Comparison of ENCODE assay signal across 18 cellular contexts in genomic region chr9:135587658-135588057, GRCh38.
"Had no signal": no experiment of that assay in that cellular context is flagged by ENCODE, and none has a peak within 500 bp of the region (broad histone marks: within the 10 kb centered on the region; RNA-seq: fewer than 3 reads in every experiment).

No MANE protein-coding gene starts in this region.

- FAIRE-seq: colon, frontal cortex, small intestine had no signal

- DNase-seq: activated CD4-positive, alpha-beta memory T cell treated with anti-CD3 and anti-CD28 coated beads for 36 hours; activated CD4-positive, alpha-beta T cell treated with anti-CD3 and anti-CD28 coated beads for 36 hours; activated naive CD4-positive, alpha-beta T cell; activated naive CD8-positive, alpha-beta T cell treated with anti-CD3 and anti-CD28 coated beads, Interleukin-2, amount 10 ng/mL, durations not matched to agents 7 days and 5 days; activated T-cell treated with anti-CD3 and anti-CD28 coated beads for 4 hours; body of pancreas; erythroblast; mucosa of descending colon; naive thymus-derived CD4-positive, alpha-beta T cell; small intestine; stimulated activated CD4-positive, alpha-beta T cell treated with anti-CD3 and anti-CD28 coated beads, Interleukin-15, amount 100 ng/mL, for 24 hours; stimulated activated CD4-positive, alpha-beta T cell treated with anti-CD3 and anti-CD28 coated beads, Interleukin-2, amount 100 ng/mL, for 48 hours; uterus had no signal

- ATAC-seq: activated CD4-positive, alpha-beta T cell treated with anti-CD3 and anti-CD28 coated beads for 36 hours; activated T-helper 17 cell treated with anti-CD3 and anti-CD28 coated beads, Interleukin-2, amount 50 U/mL, for 72 hours; body of pancreas; mucosa of descending colon; naive thymus-derived CD4-positive, alpha-beta T cell; right lobe of liver; WTC11 had no signal
